Comparison of ENCODE assay signal across 11 cellular contexts in the genomic region with DNA sequence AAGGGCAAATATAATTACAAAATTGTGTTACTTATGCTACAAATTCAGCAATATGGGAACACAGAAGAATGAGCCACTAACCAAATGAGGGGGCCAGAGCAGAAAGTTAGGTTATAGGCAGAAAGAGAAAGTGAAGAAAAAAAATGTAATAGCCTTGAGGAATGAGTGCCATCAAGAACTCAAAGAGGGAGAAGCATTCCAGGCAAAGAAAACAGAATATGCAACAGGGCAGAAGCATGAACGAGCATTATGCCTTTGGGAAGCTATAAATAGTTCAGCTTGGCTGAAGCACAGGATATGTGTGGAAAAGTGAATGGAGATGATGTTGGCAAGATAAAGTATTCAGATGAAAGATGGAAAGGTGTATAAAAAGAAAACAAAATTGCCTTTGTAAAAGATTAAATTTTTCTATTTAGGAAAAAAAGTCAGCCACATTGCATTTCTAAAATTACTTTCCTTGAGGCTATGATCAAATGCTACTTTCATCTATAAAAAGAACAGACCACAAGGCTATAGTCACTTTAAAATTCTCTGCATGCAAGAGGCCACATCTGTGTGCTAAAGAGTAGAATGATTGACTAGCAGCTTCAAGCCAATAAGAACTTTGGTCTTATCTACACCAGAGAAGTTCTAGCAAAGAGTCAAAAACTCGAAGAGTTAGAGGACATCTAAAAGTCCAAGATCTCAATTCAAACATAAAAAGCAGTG.
A peak's percentile ranks its signal among the peaks of the same experiment; 100 is the strongest.
DNase-seq lines count a peak whose midpoint lies in the region; ATAC-seq, FAIRE-seq and TF ChIP-seq lines count a peak whose summit lies in the region.
"Had no signal": no experiment of that assay in that cellular context is flagged by ENCODE, and none has a peak within 500 bp of the region (broad histone marks: within the 10 kb centered on the region; RNA-seq: fewer than 3 reads in every experiment).

No MANE protein-coding gene starts in this region.

- peak overlapping the region in 1 of 2 donors; percentile 15 for H3K4me3 ChIP-seq in kidney (ENCODE audit: low read length in 2 of 2)
- H3K4me3 ChIP-seq in mucosa of descending colon, result no peak overlapping the region

- intact Hi-C loops in sciatic nerve (cut with DNase I) (no loop called here), kidney (cut with DNase I) (no loop called here), mucosa of descending colon (cut with DNase I, micrococcal nuclease) (no loop called here)

- ATAC-seq in GM19035 (IDR thresholded peaks at IDR 0.05; ENCODE audit: unreplicated experiment), result peak; percentile 64
- peak; percentile 60 for ATAC-seq in HG02852 (IDR thresholded peaks at IDR 0.05; ENCODE audit: unreplicated experiment)
- peak; percentile 42 for ATAC-seq in sciatic nerve
- ATAC-seq in mucosa of descending colon, result no peak

- FAIRE-seq in kidney (lab: Jason Lieb, UNC), result no peak

- H3K9me3 ChIP-seq in kidney (ENCODE audit: control insufficient read depth in 1 of 2, low read length in 2 of 2) (peaks cover 0 to 9% of the 10 kb centered on the region in 2 donors), mucosa of descending colon (peaks cover 41% of the 10 kb centered on the region)

- H3K36me3 ChIP-seq in kidney (ENCODE audit: control insufficient read depth in 1 of 2, insufficient read depth in 2 of 2, low read length in 2 of 2), result no peaks in the 10 kb centered on the region
- H3K36me3 ChIP-seq in mucosa of descending colon (ENCODE audit: low read depth), result no peaks in the 10 kb centered on the region

- DNase-seq in NAMALWA (ENCODE audit: low spot score) (peak; percentile 12), sciatic nerve (ENCODE audit: low spot score) (no peak), kidney (no peak), mucosa of descending colon (no peak), dermis blood vessel endothelial cell (no peak)
- no peak for DNase-seq in activated CD4-positive, CD25-positive, alpha-beta regulatory T cell (lab: John Stamatoyannopoulos, UW)
- DNase-seq: activated effector memory CD4-positive, alpha-beta T cell treated with anti-CD3 and anti-CD28 coated beads, Interleukin-2, amount 50 U/mL, for 16 hours; left ventricle myocardium superior; NCI-H2227 treated with DMSO at 0.1 percent for 48 hours had no signal

- H3K9ac ChIP-seq in kidney (ENCODE audit: low read length in 2 of 2), result no peak overlapping the region

- TF ChIP-seq CTCF in kidney (IDR thresholded peaks at IDR 0.05; ENCODE audit: borderline replicate concordance, extremely low read depth, insufficient read depth), result no peak
- no peak for TF ChIP-seq CTCF in mucosa of descending colon (IDR thresholded peaks at IDR 0.05)

- H3K4me1 ChIP-seq in kidney (ENCODE audit: control insufficient read depth in 1 of 2, insufficient read depth in 1 of 2, low read depth in 1 of 2, low read length in 2 of 2) (no peaks in the 10 kb centered on the region), mucosa of descending colon (ENCODE audit: low read depth) (no peaks in the 10 kb centered on the region)

- no peak overlapping the region for H3K27ac ChIP-seq in kidney (ENCODE audit: low read depth in 2 of 2, low read length in 2 of 2)
